Comparison of ENCODE assay signal across 1 cellular context in the genomic region with DNA sequence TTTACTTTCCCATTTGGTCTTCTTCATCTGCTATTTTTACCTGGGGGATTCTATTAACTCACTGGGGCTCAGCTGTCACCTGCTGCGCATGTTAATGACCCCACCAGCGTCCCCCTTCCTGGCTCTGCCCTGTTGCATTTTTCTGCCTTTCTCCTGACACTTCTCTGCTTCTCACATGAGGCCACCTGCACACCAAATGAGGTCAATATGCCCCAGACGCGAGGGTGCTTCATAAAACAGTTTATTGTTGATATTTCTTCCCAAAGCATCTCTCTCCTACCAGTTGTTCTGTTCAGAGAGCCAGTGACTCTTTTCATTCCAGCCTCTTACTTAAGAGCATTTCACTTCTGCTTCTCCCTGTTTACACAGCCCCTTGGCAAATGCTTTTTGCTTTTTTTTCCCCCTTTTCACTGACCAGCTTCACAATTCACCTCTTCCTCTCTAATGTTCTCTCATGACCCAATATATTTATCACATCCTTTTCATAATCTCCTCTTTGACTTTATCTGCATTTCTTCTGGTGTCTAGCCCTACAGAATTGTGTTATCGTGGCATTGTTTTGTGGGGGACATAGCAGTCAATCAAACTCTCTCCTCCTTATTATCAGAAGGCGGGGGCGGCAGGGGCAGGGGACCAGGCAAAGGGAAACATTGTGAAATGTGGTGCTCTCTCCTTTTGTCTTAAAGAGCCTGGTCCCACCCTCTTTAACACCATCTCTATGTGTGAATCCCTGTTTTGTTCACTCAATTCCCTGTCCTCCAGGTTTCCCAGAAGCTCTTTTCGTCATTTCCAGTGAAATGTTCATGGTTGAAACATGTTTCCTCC.
TF ChIP-seq lines count a peak whose summit lies in the region.

No MANE protein-coding gene starts in this region.

TF ChIP-seq in GM23338, 12 proteins besides CTCF, POLR2A, EP300 and RAD21 (continued from another document):
- TF ChIP-seq, protein P1, sequence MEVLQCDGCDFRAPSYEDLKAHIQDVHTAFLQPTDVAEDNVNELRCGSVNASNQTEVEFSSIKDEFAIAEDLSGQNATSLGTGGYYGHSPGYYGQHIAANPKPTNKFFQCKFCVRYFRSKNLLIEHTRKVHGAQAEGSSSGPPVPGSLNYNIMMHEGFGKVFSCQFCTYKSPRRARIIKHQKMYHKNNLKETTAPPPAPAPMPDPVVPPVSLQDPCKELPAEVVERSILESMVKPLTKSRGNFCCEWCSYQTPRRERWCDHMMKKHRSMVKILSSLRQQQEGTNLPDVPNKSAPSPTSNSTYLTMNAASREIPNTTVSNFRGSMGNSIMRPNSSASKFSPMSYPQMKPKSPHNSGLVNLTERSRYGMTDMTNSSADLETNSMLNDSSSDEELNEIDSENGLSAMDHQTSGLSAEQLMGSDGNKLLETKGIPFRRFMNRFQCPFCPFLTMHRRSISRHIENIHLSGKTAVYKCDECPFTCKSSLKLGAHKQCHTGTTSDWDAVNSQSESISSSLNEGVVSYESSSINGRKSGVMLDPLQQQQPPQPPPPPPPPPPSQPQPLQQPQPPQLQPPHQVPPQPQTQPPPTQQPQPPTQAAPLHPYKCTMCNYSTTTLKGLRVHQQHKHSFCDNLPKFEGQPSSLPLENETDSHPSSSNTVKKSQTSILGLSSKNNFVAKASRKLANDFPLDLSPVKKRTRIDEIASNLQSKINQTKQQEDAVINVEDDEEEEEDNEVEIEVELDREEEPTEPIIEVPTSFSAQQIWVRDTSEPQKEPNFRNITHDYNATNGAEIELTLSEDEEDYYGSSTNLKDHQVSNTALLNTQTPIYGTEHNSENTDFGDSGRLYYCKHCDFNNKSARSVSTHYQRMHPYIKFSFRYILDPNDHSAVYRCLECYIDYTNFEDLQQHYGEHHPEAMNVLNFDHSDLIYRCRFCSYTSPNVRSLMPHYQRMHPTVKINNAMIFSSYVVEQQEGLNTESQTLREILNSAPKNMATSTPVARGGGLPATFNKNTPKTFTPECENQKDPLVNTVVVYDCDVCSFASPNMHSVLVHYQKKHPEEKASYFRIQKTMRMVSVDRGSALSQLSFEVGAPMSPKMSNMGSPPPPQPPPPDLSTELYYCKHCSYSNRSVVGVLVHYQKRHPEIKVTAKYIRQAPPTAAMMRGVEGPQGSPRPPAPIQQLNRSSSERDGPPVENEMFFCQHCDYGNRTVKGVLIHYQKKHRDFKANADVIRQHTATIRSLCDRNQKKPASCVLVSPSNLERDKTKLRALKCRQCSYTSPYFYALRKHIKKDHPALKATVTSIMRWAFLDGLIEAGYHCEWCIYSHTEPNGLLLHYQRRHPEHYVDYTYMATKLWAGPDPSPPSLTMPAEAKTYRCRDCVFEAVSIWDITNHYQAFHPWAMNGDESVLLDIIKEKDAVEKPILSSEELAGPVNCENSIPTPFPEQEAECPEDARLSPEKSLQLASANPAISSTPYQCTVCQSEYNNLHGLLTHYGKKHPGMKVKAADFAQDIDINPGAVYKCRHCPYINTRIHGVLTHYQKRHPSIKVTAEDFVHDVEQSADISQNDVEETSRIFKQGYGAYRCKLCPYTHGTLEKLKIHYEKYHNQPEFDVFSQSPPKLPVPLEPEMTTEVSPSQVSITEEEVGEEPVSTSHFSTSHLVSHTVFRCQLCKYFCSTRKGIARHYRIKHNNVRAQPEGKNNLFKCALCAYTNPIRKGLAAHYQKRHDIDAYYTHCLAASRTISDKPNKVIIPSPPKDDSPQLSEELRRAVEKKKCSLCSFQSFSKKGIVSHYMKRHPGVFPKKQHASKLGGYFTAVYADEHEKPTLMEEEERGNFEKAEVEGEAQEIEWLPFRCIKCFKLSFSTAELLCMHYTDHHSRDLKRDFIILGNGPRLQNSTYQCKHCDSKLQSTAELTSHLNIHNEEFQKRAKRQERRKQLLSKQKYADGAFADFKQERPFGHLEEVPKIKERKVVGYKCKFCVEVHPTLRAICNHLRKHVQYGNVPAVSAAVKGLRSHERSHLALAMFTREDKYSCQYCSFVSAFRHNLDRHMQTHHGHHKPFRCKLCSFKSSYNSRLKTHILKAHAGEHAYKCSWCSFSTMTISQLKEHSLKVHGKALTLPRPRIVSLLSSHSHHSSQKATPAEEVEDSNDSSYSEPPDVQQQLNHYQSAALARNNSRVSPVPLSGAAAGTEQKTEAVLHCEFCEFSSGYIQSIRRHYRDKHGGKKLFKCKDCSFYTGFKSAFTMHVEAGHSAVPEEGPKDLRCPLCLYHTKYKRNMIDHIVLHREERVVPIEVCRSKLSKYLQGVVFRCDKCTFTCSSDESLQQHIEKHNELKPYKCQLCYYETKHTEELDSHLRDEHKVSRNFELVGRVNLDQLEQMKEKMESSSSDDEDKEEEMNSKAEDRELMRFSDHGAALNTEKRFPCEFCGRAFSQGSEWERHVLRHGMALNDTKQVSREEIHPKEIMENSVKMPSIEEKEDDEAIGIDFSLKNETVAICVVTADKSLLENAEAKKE (CRISPR knock-in tag; IDR thresholded peaks at IDR 0.05) = 0 out of 2 replicates have a peak, but pooled peaks have one; percentile 26
